Comparison of ENCODE assay signal across 1 cellular context in genomic region chr6:134002821-134003220, GRCh38.
TF ChIP-seq lines count a peak whose summit lies in the region.

No MANE protein-coding gene starts in this region.

TF ChIP-seq in IMR-90, 13 proteins besides CTCF, POLR2A, EP300 and RAD21 (continued from another document):
- TF ChIP-seq USF2 (IDR thresholded peaks at IDR 0.05; ENCODE audit: low read depth, low read length) (no peak), MAFK (IDR thresholded peaks at IDR 0.05; ENCODE audit: low read depth, low read length) (no peak), CHD1 (IDR thresholded peaks at IDR 0.05; ENCODE audit: low read depth, low read length) (no peak), MAZ (IDR thresholded peaks at IDR 0.05; ENCODE audit: borderline replicate concordance, low read depth, low read length) (no peak), ELK1 (IDR thresholded peaks at IDR 0.05; ENCODE audit: borderline replicate concordance, low read depth, low read length) (no peak)
